Comparison of ENCODE assay signal across 18 cellular contexts in genomic region chr17:82970818-82971610, GRCh38.
DNase-seq lines count a peak whose midpoint lies in the region; ATAC-seq and TF ChIP-seq lines count a peak whose summit lies in the region.
"Had no signal": no experiment of that assay in that cellular context is flagged by ENCODE, and none has a peak within 500 bp of the region (broad histone marks: within the 10 kb centered on the region; RNA-seq: fewer than 3 reads in every experiment).

No MANE protein-coding gene starts in this region.

- H3K4me1 ChIP-seq in colonic mucosa, result no peaks in the 10 kb centered on the region
- no peaks in the 10 kb centered on the region for H3K4me1 ChIP-seq in testis
- H3K4me1 ChIP-seq: HAP-1 had no signal

- 93% methylated on average over 39 to 47 of the region's 47 CpGs for WGBS in testis, 2 donors

- ATAC-seq in HG03196 (IDR thresholded peaks at IDR 0.05; ENCODE audit: unreplicated experiment) (no peak), GM21423 (IDR thresholded peaks at IDR 0.05; ENCODE audit: unreplicated experiment) (no peak)
- ATAC-seq: Panc1 had no signal

- no TSS peak for BruUV-seq in Calu3 (replicated peaks; lab: Mats Ljungman, UMichigan)

- TF ChIP-seq POLR2A in testis (IDR thresholded peaks at IDR 0.05), result no peak

- H3K27me3 ChIP-seq in colonic mucosa, result no peaks in the 10 kb centered on the region
- no peaks in the 10 kb centered on the region for H3K27me3 ChIP-seq in testis

- H3K4me1 Mint-ChIP-seq in activated naive CD4-positive, alpha-beta T cell treated with anti-CD3 and anti-CD28 coated beads, Interleukin-2, amount 50 U/mL, for 24 hours, result no peaks in the 10 kb centered on the region
- H3K4me1 Mint-ChIP-seq in activated naive CD4-positive, alpha-beta T cell treated with anti-CD3 and anti-CD28 coated beads for 36 hours (ENCODE audit: low read depth), result peaks cover 2% of the 10 kb centered on the region
- no peaks in the 10 kb centered on the region for H3K4me1 Mint-ChIP-seq in Calu3 (ENCODE audit: low read depth, unreplicated experiment)

- H3K27ac Mint-ChIP-seq in activated naive CD4-positive, alpha-beta T cell treated with anti-CD3 and anti-CD28 coated beads, Interleukin-2, amount 50 U/mL, for 24 hours, result peak overlapping the region; percentile 46
- H3K27ac Mint-ChIP-seq in activated naive CD4-positive, alpha-beta T cell treated with anti-CD3 and anti-CD28 coated beads for 36 hours, result no peak overlapping the region
- H3K27ac Mint-ChIP-seq in Calu3 (ENCODE audit: unreplicated experiment), result no peak overlapping the region
- H3K27ac Mint-ChIP-seq: IgD-negative memory B cell had no signal

- TF ChIP-seq CTCF in colonic mucosa (IDR thresholded peaks at IDR 0.05) (no peak), testis (IDR thresholded peaks at IDR 0.05) (no peak), Calu3 (IDR thresholded peaks at IDR 0.05; ENCODE audit: unreplicated experiment) (no peak)

- peaks cover 2% of the 10 kb centered on the region for H3K36me3 Mint-ChIP-seq in activated naive CD4-positive, alpha-beta T cell treated with anti-CD3 and anti-CD28 coated beads, Interleukin-2, amount 50 U/mL, for 24 hours
- H3K36me3 Mint-ChIP-seq in activated naive CD4-positive, alpha-beta T cell treated with anti-CD3 and anti-CD28 coated beads for 36 hours (ENCODE audit: low read depth), result no peaks in the 10 kb centered on the region
- no peaks in the 10 kb centered on the region for H3K36me3 Mint-ChIP-seq in Calu3 (ENCODE audit: insufficient read depth, unreplicated experiment)

- intact Hi-C loops in activated naive CD4-positive, alpha-beta T cell treated with anti-CD3 and anti-CD28 coated beads for 36 hours (cut with micrococcal nuclease), result no loop called here
- intact Hi-C loops in colonic mucosa (cut with DNase I), result no loop called here
- intact Hi-C loops in testis (cut with DNase I; ENCODE audit: low total_unique reads), result no loop called here
- intact Hi-C loops in Calu3 (cut with micrococcal nuclease; ENCODE audit: unreplicated experiment), result no loop called here

- H3K27ac ChIP-seq in colonic mucosa (no peak overlapping the region), testis (no peak overlapping the region)

- no peak overlapping the region for H3K9ac ChIP-seq in colonic mucosa (ENCODE audit: low read depth in 2 of 2, low read length in 2 of 2)

- no peaks in the 10 kb centered on the region for H3K36me3 ChIP-seq in colonic mucosa
- no peaks in the 10 kb centered on the region for H3K36me3 ChIP-seq in testis (ENCODE audit: low read depth, missing control alignments)
- H3K36me3 ChIP-seq: HAP-1 had no signal

- CTCF ChIA-PET in activated naive CD4-positive, alpha-beta T cell treated with anti-CD3 and anti-CD28 coated beads for 36 hours (lab: Charles Lee), result no interaction called here
- CTCF ChIA-PET in Calu3 (lab: Charles Lee), result no interaction called here

- H3K9me3 ChIP-seq in colonic mucosa, result no peaks in the 10 kb centered on the region
- H3K9me3 ChIP-seq in testis, result no peaks in the 10 kb centered on the region
- H3K9me3 ChIP-seq: HAP-1 had no signal

- H3K4me3 ChIP-seq in colonic mucosa (no peak overlapping the region), testis (no peak overlapping the region)
- H3K4me3 ChIP-seq: HAP-1 had no signal

- no peaks in the 10 kb centered on the region for H3K27me3 Mint-ChIP-seq in activated naive CD4-positive, alpha-beta T cell treated with anti-CD3 and anti-CD28 coated beads, Interleukin-2, amount 50 U/mL, for 24 hours
- no peaks in the 10 kb centered on the region for H3K27me3 Mint-ChIP-seq in activated naive CD4-positive, alpha-beta T cell treated with anti-CD3 and anti-CD28 coated beads for 36 hours (ENCODE audit: low read depth)
- H3K27me3 Mint-ChIP-seq in Calu3 (ENCODE audit: unreplicated experiment), result no peaks in the 10 kb centered on the region

- no peak overlapping the region for H3K4me3 Mint-ChIP-seq in activated naive CD4-positive, alpha-beta T cell treated with anti-CD3 and anti-CD28 coated beads, Interleukin-2, amount 50 U/mL, for 24 hours
- H3K4me3 Mint-ChIP-seq in activated naive CD4-positive, alpha-beta T cell treated with anti-CD3 and anti-CD28 coated beads for 36 hours, result no peak overlapping the region
- no peak overlapping the region for H3K4me3 Mint-ChIP-seq in Calu3 (ENCODE audit: low read depth, unreplicated experiment)
- H3K4me3 Mint-ChIP-seq: CD14-positive monocyte, IgD-negative memory B cell had no signal

- DNase-seq in activated naive CD4-positive, alpha-beta T cell treated with anti-CD3 and anti-CD28 coated beads for 36 hours, result no peak
- DNase-seq in colonic mucosa, result peak; percentile 11
- peak; percentile 48 for DNase-seq in left kidney (ENCODE audit: low read depth, low spot score)
- peak; percentile 7 for DNase-seq in testis
- no peak for DNase-seq in Calu3
- DNase-seq: DMS79, NCI-H1105, NCI-H1694 treated with DMSO at 0.1 percent for 48 hours, NCI-H2107, NCI-H2227 treated with DMSO at 0.1 percent for 48 hours, NCI-H524 treated with DMSO at 0.1 percent for 48 hours had no signal

- no peaks in the 10 kb centered on the region for H3K9me3 Mint-ChIP-seq in activated naive CD4-positive, alpha-beta T cell treated with anti-CD3 and anti-CD28 coated beads, Interleukin-2, amount 50 U/mL, for 24 hours
- H3K9me3 Mint-ChIP-seq in activated naive CD4-positive, alpha-beta T cell treated with anti-CD3 and anti-CD28 coated beads for 36 hours, result no peaks in the 10 kb centered on the region
- H3K9me3 Mint-ChIP-seq in Calu3 (ENCODE audit: low read depth, unreplicated experiment), result peaks cover 4% of the 10 kb centered on the region
- H3K9me3 Mint-ChIP-seq: CD14-positive monocyte, IgD-negative memory B cell had no signal

Comparison
In these comparisons a context has a peak if more than half of its experiments do, and no peak if none do; other contexts are left out.
1. DNase-seq: peak in colonic mucosa (single experiment), left kidney (single experiment) and testis (single experiment); none in activated naive CD4-positive, alpha-beta T cell treated with anti-CD3 and anti-CD28 coated beads for 36 hours (single experiment) and Calu3 (single experiment).